ENCODE assay signal across 11 cellular contexts in genomic region chr5:111697215-111697614, GRCh38. TPM values are rescaled to one million over a fixed set of nuclear protein-coding genes. Genes with fewer than 3 reads are reported as not detected.
A peak's percentile ranks its signal among the peaks of the same experiment; 100 is the strongest.
DNase-seq lines count a peak whose midpoint lies in the region; ATAC-seq and TF ChIP-seq lines count a peak whose summit lies in the region.
"Had no signal": no experiment of that assay in that cellular context is flagged by ENCODE, and none has a peak within 500 bp of the region (broad histone marks: within the 10 kb centered on the region; RNA-seq: fewer than 3 reads in every experiment).

No MANE protein-coding gene starts in this region.

- H3K27ac ChIP-seq in adrenal gland (no peak overlapping the region), mesenchymal stem cell (ENCODE audit: low read length, poor library complexity, severe bottlenecking) (no peak overlapping the region), RWPE1 (no peak overlapping the region)
- H3K27ac ChIP-seq: thoracic aorta had no signal

- no peak overlapping the region for H2BK5ac ChIP-seq in mesenchymal stem cell (ENCODE audit: low read depth, low read length, poor library complexity, severe bottlenecking)

- no peak overlapping the region for H3K4me2 ChIP-seq in mesenchymal stem cell (ENCODE audit: low read length, poor library complexity, severe bottlenecking)

- peak overlapping the region in 1 of 2 experiments; percentile 51 for H2BK12ac ChIP-seq in mesenchymal stem cell (ENCODE audit: low read length in 2 of 2)

- H3K4me1 ChIP-seq in adrenal gland (replicated peaks in 1 of 2), result peaks cover 3 to 11% of the 10 kb centered on the region in 2 donors
- H3K4me1 ChIP-seq in mesenchymal stem cell (ENCODE audit: control insufficient read depth, insufficient read depth, low read depth, low read length), result peaks cover 1% of the 10 kb centered on the region

- H2BK15ac ChIP-seq in mesenchymal stem cell (ENCODE audit: low read depth, poor library complexity, severe bottlenecking), result no peak overlapping the region

- whole genome bisulfite sequencing in adrenal gland, 4 donors, result 26 to 39% (median 35%) methylated on average over 6 of the region's 6 CpGs
- WGBS in mesenchymal stem cell, result 45% methylated on average over 5 of the region's 6 CpGs

- H4K8ac ChIP-seq in mesenchymal stem cell (ENCODE audit: low read length), result no peak overlapping the region

- no peak overlapping the region for H4K91ac ChIP-seq in mesenchymal stem cell (ENCODE audit: low read length)

- H3K4ac ChIP-seq in mesenchymal stem cell (ENCODE audit: low read depth in 1 of 2, low read length in 2 of 2), result peak overlapping the region in 1 of 2 experiments; percentile 32

- H3K4me3 ChIP-seq in adrenal gland, result no peak overlapping the region
- H3K4me3 ChIP-seq in mesenchymal stem cell (ENCODE audit: insufficient read depth in 1 of 2, low read depth in 1 of 2, low read length in 2 of 2), result no peak overlapping the region
- H3K4me3 ChIP-seq: GM12878, thoracic aorta had no signal

- H3K27me3 ChIP-seq in adrenal gland, result no peaks in the 10 kb centered on the region
- no peaks in the 10 kb centered on the region for H3K27me3 ChIP-seq in mesenchymal stem cell (ENCODE audit: control insufficient read depth in 1 of 2, insufficient read depth in 1 of 2, low read length in 2 of 2)

- no peak overlapping the region for H2BK120ac ChIP-seq in mesenchymal stem cell (ENCODE audit: low read depth, low read length)

- POLR2A ChIA-PET in RWPE1 (lab: Yijun Ruan, JAX; ENCODE audit: low non-redundant PET), result no interaction called here

- H3K14ac ChIP-seq in mesenchymal stem cell (ENCODE audit: low read length in 2 of 2), result no peak overlapping the region

- H3K23ac ChIP-seq in mesenchymal stem cell (ENCODE audit: low read length in 2 of 2), result no peak overlapping the region

- TF ChIP-seq POLR2A in adrenal gland (IDR thresholded peaks at IDR 0.05), result no peak

- ATAC-seq in HG03196 (IDR thresholded peaks at IDR 0.05; ENCODE audit: unreplicated experiment), result no peak
- ATAC-seq: GM12878 had no signal

- in situ Hi-C loops in KBM-7 (cut with MboI; ENCODE audit: low pct_unique_long_range_greater_than_20kb, low sequenced_read_pairs), result loop anchor here (25.0 kb wide), 1 partner anchor 440 kb away; no protein-coding TSS in a partner anchor

- H3K9me3 ChIP-seq in adrenal gland (replicated peaks in 1 of 3) (no peaks in the 10 kb centered on the region), mesenchymal stem cell (ENCODE audit: control insufficient read depth, low read length) (no peaks in the 10 kb centered on the region)
- H3K9me3 ChIP-seq: thoracic aorta had no signal

- no peak overlapping the region for H2AFZ ChIP-seq in mesenchymal stem cell (ENCODE audit: low read depth, low read length)

- H3K36me3 ChIP-seq in adrenal gland (replicated peaks in 1 of 2) (no peaks in the 10 kb centered on the region), mesenchymal stem cell (ENCODE audit: control insufficient read depth in 1 of 2, insufficient read depth in 2 of 2, low read depth in 1 of 2, low read length in 2 of 2) (no peaks in the 10 kb centered on the region)
- H3K36me3 ChIP-seq: thoracic aorta had no signal

- DNase-seq in DMS79 (lab: John Stamatoyannopoulos, UW) (peak; percentile 7), NCI-H1694 (lab: John Stamatoyannopoulos, UW) (peak; percentile 35), adrenal gland (peak in 5 of 7 donors; percentile 30 to 62 (median 32)), mesenchymal stem cell (peak; percentile 65), UCSD-AML1 (lab: John Stamatoyannopoulos, UW; ENCODE audit: unreplicated experiment) (no peak), KBM-7 (no peak), RWPE1 (ENCODE audit: low spot score) (no peak)
- DNase-seq: H7 had no signal

- CTCF ChIA-PET in RWPE1 (lab: Yijun Ruan, JAX), result no interaction called here

- H3K79me1 ChIP-seq in mesenchymal stem cell (replicated peaks; ENCODE audit: low read length, poor library complexity, severe bottlenecking), result no peaks in the 10 kb centered on the region

- H3K9ac ChIP-seq in mesenchymal stem cell (ENCODE audit: low read length), result no peak overlapping the region

- no peak for TF ChIP-seq CTCF in adrenal gland (IDR thresholded peaks at IDR 0.05)
- TF ChIP-seq CTCF in RWPE1 (conservative IDR thresholded peaks at IDR 0.05; ENCODE audit: low read depth), result no peak

- intact Hi-C loops in adrenal gland (cut with DNase I), result no loop called here

- H3K18ac ChIP-seq in mesenchymal stem cell (ENCODE audit: low read depth in 1 of 2, low read length in 2 of 2), result peak overlapping the region in 1 of 2 experiments; percentile 28

- H2AK5ac ChIP-seq in mesenchymal stem cell (ENCODE audit: low read length, severe bottlenecking), result no peak overlapping the region

RNA-seq across cellular contexts. Expression of gene NREP, which starts 59.8 kb away (rescaled TPM):
- total RNA-seq in adrenal gland, result 100 to 1,000 TPM in 1 of 8 donors, 10 to 100 TPM in 7; 11.4 to 107 (median 65.5) TPM
- polyA plus RNA-seq in adrenal gland, result 10 to 100 TPM; 35.1 to 50.6 (median 41.9) TPM
- polyA plus RNA-seq in mesenchymal stem cell (2013, experiment 1 of 2), result 303 TPM
- 305 TPM for polyA plus RNA-seq in mesenchymal stem cell (2013, experiment 2 of 2)

Comparison
In these comparisons a context has a peak if more than half of its experiments do, and no peak if none do; other contexts are left out.
1. DNase-seq: peak in DMS79 (single experiment), NCI-H1694 (single experiment), adrenal gland (5 of 7) and mesenchymal stem cell (single experiment); none in UCSD-AML1 (single experiment), KBM-7 (single experiment) and RWPE1 (single experiment).